ENCODE assay signal across 19 cellular contexts in the genomic region with DNA sequence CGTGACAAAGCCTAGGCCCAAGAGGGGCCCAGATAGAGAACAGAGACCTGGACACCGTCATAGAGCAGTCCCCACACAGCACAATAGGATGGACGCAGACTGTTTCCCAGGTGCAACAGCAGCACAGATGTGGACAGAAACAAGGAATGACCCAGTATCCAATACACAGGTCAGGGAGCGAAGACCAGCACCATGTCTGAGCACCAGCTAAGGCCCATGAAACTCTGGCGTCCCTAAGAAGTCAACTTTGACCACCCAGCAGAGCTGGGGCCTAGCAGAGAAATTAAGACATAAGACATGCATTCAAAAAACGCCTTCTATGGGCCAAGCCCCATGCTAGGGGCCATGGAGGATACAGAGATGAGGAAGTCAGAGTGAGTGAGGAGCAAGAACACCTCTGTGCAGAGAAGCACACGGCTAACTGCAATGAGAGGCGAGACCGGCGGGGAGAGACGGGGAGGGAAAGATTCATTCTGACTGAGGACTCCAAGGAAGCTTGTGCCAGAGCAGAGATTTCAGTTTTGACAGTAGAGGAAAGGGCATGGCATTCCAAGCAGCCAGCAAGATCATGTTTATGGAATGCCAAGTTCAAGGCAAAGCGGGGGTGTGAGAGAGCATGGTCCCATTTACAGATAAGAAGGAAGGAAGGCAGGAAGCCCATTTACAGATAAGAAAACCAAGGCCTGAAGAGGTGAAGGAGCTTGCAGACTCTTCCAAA. TPM values are rescaled to one million over a fixed set of nuclear protein-coding genes. Genes with fewer than 3 reads are reported as not detected.
DNase-seq lines count a peak whose midpoint lies in the region; ATAC-seq and TF ChIP-seq lines count a peak whose summit lies in the region.
"Had no signal": no experiment of that assay in that cellular context is flagged by ENCODE, and none has a peak within 500 bp of the region (broad histone marks: within the 10 kb centered on the region; RNA-seq: fewer than 3 reads in every experiment).

No MANE protein-coding gene starts in this region.

- H3K4me3 ChIP-seq in breast epithelium (no peak overlapping the region), stomach smooth muscle (ENCODE audit: low read length in 2 of 2) (no peak overlapping the region), right atrium auricular region (no peak overlapping the region), left lung (no peak overlapping the region)
- H3K4me3 ChIP-seq: suprapubic skin had no signal

- H3K4me1 ChIP-seq in breast epithelium: no peaks in the 10 kb centered on the region
- H3K4me1 ChIP-seq in stomach smooth muscle (ENCODE audit: control insufficient read depth, insufficient read depth, low read length): peaks cover 42% of the 10 kb centered on the region
- no peaks in the 10 kb centered on the region for H3K4me1 ChIP-seq in right atrium auricular region
- peaks cover 0 to 3% of the 10 kb centered on the region in 2 donors for H3K4me1 ChIP-seq in left lung

- DNase-seq in MCF 10A (ENCODE audit: unreplicated experiment) (no peak), breast epithelium (ENCODE audit: low spot score in 2 of 2) (no peak), chondrocyte (ENCODE audit: low spot score) (no peak), kidney glomerular epithelial cell (lab: John Stamatoyannopoulos, UW) (peak; percentile 43), right atrium auricular region (ENCODE audit: low spot score) (no peak), left lung (no peak)
- no peak for DNase-seq in activated effector memory CD4-positive, alpha-beta T cell treated with anti-CD3 and anti-CD28 coated beads, Interleukin-2, amount 50 U/mL, for 16 hours
- DNase-seq: activated effector memory CD4-positive, alpha-beta T cell treated with Interleukin-2 at 50 U/mL for 16 hours; CD4-positive, CD25-positive, alpha-beta regulatory T cell; DMS79 treated with DMSO at 0.1 percent for 48 hours; effector CD8-positive, alpha-beta T cell; glutamatergic neuron; kidney had no signal

- intact Hi-C loops in MCF 10A (cut with micrococcal nuclease) (no loop called here), breast epithelium (cut with DNase I; ENCODE audit: low total_unique reads) (no loop called here), left lung (cut with DNase I) (no loop called here)

- H3K9me3 ChIP-seq in breast epithelium (no peaks in the 10 kb centered on the region), stomach smooth muscle (ENCODE audit: control insufficient read depth in 2 of 2, low read length in 2 of 2) (no peaks in the 10 kb centered on the region), right atrium auricular region (no peaks in the 10 kb centered on the region), left lung (no peaks in the 10 kb centered on the region)
- H3K9me3 ChIP-seq: suprapubic skin had no signal

- no peak overlapping the region for H3K9ac ChIP-seq in stomach smooth muscle (ENCODE audit: low read length in 2 of 2)
- H3K9ac ChIP-seq: KMS-11 had no signal

- H3K27ac Mint-ChIP-seq in MCF 10A (ENCODE audit: low read depth, unreplicated experiment): peak overlapping the region; percentile 14
- peak overlapping the region; percentile 70 for H3K27ac Mint-ChIP-seq in chondrocyte (ENCODE audit: unreplicated experiment)
- H3K27ac Mint-ChIP-seq: WTC11 had no signal

- TF ChIP-seq POLR2A in breast epithelium (IDR thresholded peaks at IDR 0.05): no peak

- TF ChIP-seq CTCF in MCF 10A (IDR thresholded peaks at IDR 0.05; ENCODE audit: unreplicated experiment) (no peak), breast epithelium (IDR thresholded peaks at IDR 0.05) (no peak), chondrocyte (IDR thresholded peaks at IDR 0.05) (no peak), right atrium auricular region (IDR thresholded peaks at IDR 0.05) (no peak), left lung (IDR thresholded peaks at IDR 0.05) (no peak)

- BruUV-seq in MCF 10A (replicated peaks; lab: Mats Ljungman, UMichigan): no TSS peak

- H3K27me3 ChIP-seq in breast epithelium (no peaks in the 10 kb centered on the region), stomach smooth muscle (ENCODE audit: control insufficient read depth in 1 of 2, insufficient read depth in 2 of 2, low read length in 2 of 2) (no peaks in the 10 kb centered on the region), right atrium auricular region (no peaks in the 10 kb centered on the region), left lung (no peaks in the 10 kb centered on the region)
- H3K27me3 ChIP-seq: suprapubic skin had no signal

- H3K27ac ChIP-seq in breast epithelium: no peak overlapping the region
- H3K27ac ChIP-seq in stomach smooth muscle (ENCODE audit: low read length): peak overlapping the region; percentile 55
- H3K27ac ChIP-seq in right atrium auricular region: no peak overlapping the region
- H3K27ac ChIP-seq in left lung: no peak overlapping the region
- H3K27ac ChIP-seq: 22Rv1, HL-60, KMS-11 had no signal

- CTCF ChIA-PET in MCF 10A (lab: Yijun Ruan, JAX): interaction anchor here (0.6 to 0.9 kb wide), 2 partner anchors 516 to 1878 kb away, joined by 3 to 4 read pairs; no protein-coding TSS in a partner anchor

- H3K4me1 Mint-ChIP-seq in MCF 10A (ENCODE audit: insufficient read depth, unreplicated experiment) (peaks cover 32% of the 10 kb centered on the region), chondrocyte (ENCODE audit: low read depth) (peaks cover 28% of the 10 kb centered on the region)
- H3K4me1 Mint-ChIP-seq: CD4-positive, CD25-positive, alpha-beta regulatory T cell had no signal

- H3K36me3 Mint-ChIP-seq in MCF 10A (ENCODE audit: insufficient read depth, unreplicated experiment): peaks cover 15% of the 10 kb centered on the region
- no peaks in the 10 kb centered on the region for H3K36me3 Mint-ChIP-seq in chondrocyte (ENCODE audit: low read depth)

- H3K27me3 Mint-ChIP-seq in MCF 10A (ENCODE audit: insufficient read depth, unreplicated experiment) (no peaks in the 10 kb centered on the region), chondrocyte (ENCODE audit: low read depth) (no peaks in the 10 kb centered on the region)

- no peak for ATAC-seq in left lung
- ATAC-seq: WTC11 had no signal

- H3K36me3 ChIP-seq in breast epithelium (no peaks in the 10 kb centered on the region), stomach smooth muscle (ENCODE audit: control insufficient read depth in 2 of 2, insufficient read depth in 2 of 2, low read length in 2 of 2) (peaks cover 3 to 8% of the 10 kb centered on the region in 2 donors), right atrium auricular region (no peaks in the 10 kb centered on the region), left lung (peaks cover 0 to 4% of the 10 kb centered on the region in 2 donors)
- H3K36me3 ChIP-seq: suprapubic skin had no signal

- H3K4me3 Mint-ChIP-seq in MCF 10A (ENCODE audit: unreplicated experiment) (no peak overlapping the region), chondrocyte (ENCODE audit: unreplicated experiment) (no peak overlapping the region)
- H3K4me3 Mint-ChIP-seq: WTC11 had no signal

- POLR2A ChIA-PET in MCF 10A (lab: Yijun Ruan, JAX): interaction anchor here (0.5 to 4.0 kb wide), 11 partner anchors 10 to 136 kb away, joined by 3 to 45 read pairs (median 7); a partner anchor contains a TSS

- no peaks in the 10 kb centered on the region for H3K9me3 Mint-ChIP-seq in MCF 10A (ENCODE audit: unreplicated experiment)
- H3K9me3 Mint-ChIP-seq in chondrocyte (ENCODE audit: low read depth): no peaks in the 10 kb centered on the region
- H3K9me3 Mint-ChIP-seq: CD4-positive, CD25-positive, alpha-beta regulatory T cell; WTC11 had no signal

RNA-seq across cellular contexts. Expression of a gene that starts 50.8 kb away (rescaled TPM):
- 22.8 and 30.6 TPM in 2 replicates for total RNA-seq in MCF 10A (2022)
- total RNA-seq in breast epithelium: 1 to 10 TPM; 1.6 to 1.8 (median 1.6) TPM
- 5.3 to 5.7 TPM (median 5.5 TPM) in 3 replicates for total RNA-seq in chondrocyte
- total RNA-seq in right atrium auricular region: 1 to 10 TPM in 1 of 2 donors, under 1 TPM in 1; 0.56 to 1.2 TPM
- 10 to 100 TPM; 12.3 to 13.8 TPM for total RNA-seq in left lung
